ENCODE assay signal across 8 cellular contexts in the genomic region with DNA sequence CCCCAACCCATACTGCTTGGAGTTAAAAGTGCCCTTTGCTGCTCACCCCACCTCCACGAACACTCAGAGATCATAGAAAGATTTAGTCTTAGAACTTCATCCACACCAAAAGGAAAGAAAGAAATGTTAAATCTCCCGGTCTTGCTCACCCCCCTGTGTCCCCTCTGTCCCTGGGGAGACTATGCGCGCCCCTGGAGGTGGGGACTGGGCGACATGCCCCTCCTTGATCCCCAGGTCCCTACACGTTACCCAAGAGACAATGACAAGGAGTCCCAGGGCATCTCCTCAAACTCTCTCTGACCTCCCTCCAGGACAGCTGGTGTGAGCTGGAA. TPM values are rescaled to one million over a fixed set of nuclear protein-coding genes. Genes with fewer than 3 reads are reported as not detected.
DNase-seq lines count a peak whose midpoint lies in the region; ATAC-seq and TF ChIP-seq lines count a peak whose summit lies in the region.

No MANE protein-coding gene starts in this region.

- no peaks in the 10 kb centered on the region for H4K20me1 ChIP-seq in hepatocyte (ENCODE audit: insufficient read depth, poor library complexity, severe bottlenecking)

- POLR2A ChIA-PET in Panc1 (lab: Charles Lee), result no interaction called here

- peak overlapping the region in 1 of 2 donors; percentile 21 for H3K9ac ChIP-seq in stomach smooth muscle (ENCODE audit: low read length in 2 of 2)

- H3K27ac ChIP-seq in Panc1 (ENCODE audit: low read length) (no peak overlapping the region), hepatocyte (no peak overlapping the region), stomach smooth muscle (ENCODE audit: low read length) (no peak overlapping the region)

- in situ Hi-C loops in Panc1 (cut with HindIII; ENCODE audit: low pct_unique_long_range_greater_than_20kb, low sequenced_read_pairs), result no loop called here

- H3K9me2 ChIP-seq in hepatocyte (replicated peaks; ENCODE audit: insufficient read depth), result no peaks in the 10 kb centered on the region

- no TSS peak for BruUV-seq in Panc1 (replicated peaks; lab: Mats Ljungman, UMichigan)

- H3K27me3 ChIP-seq in Panc1 (ENCODE audit: control insufficient read depth, insufficient read depth, low read length) (no peaks in the 10 kb centered on the region; the same call in 1 of the 2 replicates), hepatocyte (no peaks in the 10 kb centered on the region), stomach smooth muscle (ENCODE audit: control insufficient read depth in 1 of 2, insufficient read depth in 2 of 2, low read length in 2 of 2) (peaks cover 0 to 7% of the 10 kb centered on the region in 2 donors)

- no peaks in the 10 kb centered on the region for H3K79me2 ChIP-seq in hepatocyte

- peak overlapping the region; percentile 3 for H2AFZ ChIP-seq in hepatocyte

- TF ChIP-seq CTCF in Panc1 (IDR thresholded peaks at IDR 0.05), result no peak
- no peak for TF ChIP-seq CTCF in hepatocyte (IDR thresholded peaks at IDR 0.05; ENCODE audit: poor library complexity)

- peak; percentile 7 to 28 for ATAC-seq in activated CD4-positive, CD25-positive, alpha-beta regulatory T cell treated with anti-CD3 and anti-CD28 coated beads, Interleukin-2, amount 50 U/mL, for 24 hours
- ATAC-seq in Panc1 (no peak), HG03196 (IDR thresholded peaks at IDR 0.05; ENCODE audit: unreplicated experiment) (no peak)

- peak overlapping the region; percentile 27 to 46 for H3K4me3 ChIP-seq in Panc1 (ENCODE audit: low read depth in 2 of 2, low read length in 2 of 2)
- peak overlapping the region; percentile 24 for H3K4me3 ChIP-seq in hepatocyte
- H3K4me3 ChIP-seq in stomach smooth muscle (ENCODE audit: low read length in 2 of 2), result peak overlapping the region; percentile 36 to 67

- CTCF ChIA-PET in Panc1 (lab: Charles Lee), result no interaction called here

- no peak for DNase-seq in activated CD4-positive, CD25-positive, alpha-beta regulatory T cell treated with anti-CD3 and anti-CD28 coated beads, Interleukin-2, amount 50 U/mL, for 72 hours
- DNase-seq in Panc1 (ENCODE audit: low read depth, low spot score), result no peak
- DNase-seq in hepatocyte (ENCODE audit: low spot score), result no peak
- no peak for DNase-seq in globus pallidus (ENCODE audit: low spot score)
- DNase-seq in NOMO-1 treated with dmso at 0.1 percent for 144 hours (lab: John Stamatoyannopoulos, UW; ENCODE audit: unreplicated experiment), result no peak

- 51% methylated on average over 6 of the region's 6 CpGs for WGBS in hepatocyte (ENCODE audit: low lambda C conversion rate, missing lambda C conversion rate)

- peak overlapping the region; percentile 76 for H3K4me2 ChIP-seq in hepatocyte

- no peaks in the 10 kb centered on the region for H3K4me1 ChIP-seq in Panc1 (ENCODE audit: control insufficient read depth, insufficient read depth, low read length)
- H3K4me1 ChIP-seq in hepatocyte (ENCODE audit: insufficient read depth), result no peaks in the 10 kb centered on the region
- no peaks in the 10 kb centered on the region for H3K4me1 ChIP-seq in stomach smooth muscle (ENCODE audit: control insufficient read depth, insufficient read depth, low read length)

- H3K9me3 ChIP-seq in Panc1 (ENCODE audit: control insufficient read depth, insufficient read depth, low read depth, low read length) (no peaks in the 10 kb centered on the region), hepatocyte (ENCODE audit: low read depth) (no peaks in the 10 kb centered on the region), stomach smooth muscle (ENCODE audit: control insufficient read depth in 2 of 2, low read length in 2 of 2) (no peaks in the 10 kb centered on the region)

- H3K36me3 ChIP-seq in Panc1 (ENCODE audit: control insufficient read depth, insufficient read depth, low read length), result no peaks in the 10 kb centered on the region
- H3K36me3 ChIP-seq in hepatocyte (replicated peaks; ENCODE audit: insufficient read depth, low read depth), result no peaks in the 10 kb centered on the region
- no peaks in the 10 kb centered on the region for H3K36me3 ChIP-seq in stomach smooth muscle (ENCODE audit: control insufficient read depth in 2 of 2, insufficient read depth in 2 of 2, low read length in 2 of 2)

- intact Hi-C loops in Panc1 (cut with micrococcal nuclease; ENCODE audit: unreplicated experiment), result no loop called here

RNA-seq across cellular contexts. Expression of a gene that starts 0.6 kb away (rescaled TPM):
- total RNA-seq in Panc1 (2021; ENCODE audit: unreplicated experiment) (0.49 TPM), hepatocyte (13.2 and 20.0 TPM in 2 replicates)
- 0.58 TPM for polyA plus RNA-seq in Panc1 (2012; ENCODE audit: insufficient read length)
- polyA plus RNA-seq in hepatocyte, result 11.6 and 16.1 TPM in 2 replicates

Comparison
In these comparisons a context has a peak if more than half of its experiments do, and no peak if none do; other contexts are left out.
1. ATAC-seq: peak in activated CD4-positive, CD25-positive, alpha-beta regulatory T cell treated with anti-CD3 and anti-CD28 coated beads, Interleukin-2, amount 50 U/mL, for 24 hours (2 of 2); none in Panc1 (single experiment) and HG03196 (single experiment).
2. Peak in every context shown above with its lines, with median percentiles within 50 percentile points of each other: H3K4me3 ChIP-seq.